In genomic region chr17:38420518-38420917, GRCh38 we compare ENCODE assay signal across 1 cellular context.
TF ChIP-seq lines count a peak whose summit lies in the region.

No MANE protein-coding gene starts in this region.

TF ChIP-seq in H1, 55 proteins besides CTCF, POLR2A, EP300 and RAD21:
- TF ChIP-seq KDM5A (IDR thresholded peaks at IDR 0.05; ENCODE audit: low read length) = no peak
- no peak for TF ChIP-seq TAF1 (IDR thresholded peaks at IDR 0.05; ENCODE audit: low read depth, low read length)
- no peak for TF ChIP-seq JUN (IDR thresholded peaks at IDR 0.05; ENCODE audit: low read depth, low read length)
- no peak for TF ChIP-seq FOSL1 (IDR thresholded peaks at IDR 0.05; ENCODE audit: insufficient read depth, low read depth, low read length)
- no peak for TF ChIP-seq PHF8 (conservative IDR thresholded peaks at IDR 0.05; ENCODE audit: low read depth, low read length)
- no peak for TF ChIP-seq ATF3 (IDR thresholded peaks at IDR 0.05; ENCODE audit: insufficient read depth, low read depth, low read length)
- no peak for TF ChIP-seq POU5F1 (IDR thresholded peaks at IDR 0.05; ENCODE audit: low read depth, low read length)
- TF ChIP-seq BACH1 (IDR thresholded peaks at IDR 0.05; ENCODE audit: low read length) = no peak
- no peak for TF ChIP-seq CREB1 (IDR thresholded peaks at IDR 0.05)
- TF ChIP-seq RBBP5 (IDR thresholded peaks at IDR 0.05; ENCODE audit: borderline replicate concordance, low read depth, low read length) = no peak
- TF ChIP-seq SP1 (IDR thresholded peaks at IDR 0.05; ENCODE audit: low read depth, low read length) = no peak
- TF ChIP-seq, protein P1, sequence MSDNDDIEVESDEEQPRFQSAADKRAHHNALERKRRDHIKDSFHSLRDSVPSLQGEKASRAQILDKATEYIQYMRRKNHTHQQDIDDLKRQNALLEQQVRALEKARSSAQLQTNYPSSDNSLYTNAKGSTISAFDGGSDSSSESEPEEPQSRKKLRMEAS (IDR thresholded peaks at IDR 0.05) = no peak
- TF ChIP-seq MAFK (IDR thresholded peaks at IDR 0.05; ENCODE audit: low read depth, low read length) = no peak
- TF ChIP-seq CEBPB (IDR thresholded peaks at IDR 0.05; ENCODE audit: low read depth, low read length) = no peak
- no peak for TF ChIP-seq CBX5 (IDR thresholded peaks at IDR 0.05; ENCODE audit: low read depth, low read length)
- TF ChIP-seq SP2 (IDR thresholded peaks at IDR 0.05; ENCODE audit: low read length) = no peak
- no peak for TF ChIP-seq BCL11A (IDR thresholded peaks at IDR 0.05; ENCODE audit: low read depth in 2 of 2, low read length in 2 of 2)
TF ChIP-seq in H1: peak in this region for 0.
